Comparison of ENCODE assay signal across 14 cellular contexts in the genomic region with DNA sequence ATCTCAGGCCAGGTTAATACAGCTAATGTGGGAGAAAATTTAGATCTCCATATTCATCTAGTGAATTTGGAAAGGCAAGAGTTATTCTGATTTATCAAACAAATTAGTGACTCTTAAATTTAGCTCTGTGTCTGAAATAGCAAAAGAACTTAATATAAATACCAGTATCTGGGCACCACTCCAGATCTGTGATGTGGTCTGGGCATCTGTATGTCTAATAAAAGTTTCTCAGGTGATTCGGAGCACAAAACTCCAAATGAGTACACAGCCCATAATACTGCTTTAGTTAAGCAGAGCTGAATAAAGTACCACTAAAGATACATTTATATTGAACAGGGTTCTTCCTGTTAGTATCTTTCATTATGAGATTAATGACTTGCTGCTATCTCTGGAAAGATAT.
DNase-seq lines count a peak whose midpoint lies in the region; ATAC-seq and TF ChIP-seq lines count a peak whose summit lies in the region.
"Had no signal": no experiment of that assay in that cellular context is flagged by ENCODE, and none has a peak within 500 bp of the region (broad histone marks: within the 10 kb centered on the region; RNA-seq: fewer than 3 reads in every experiment).

No MANE protein-coding gene starts in this region.

- H3K4me3 Mint-ChIP-seq in activated CD4-positive, alpha-beta T cell treated with anti-CD3 and anti-CD28 coated beads, Interleukin-2, amount 10 ng/mL, durations not matched to agents 7 days and 5 days = no peak overlapping the region
- H3K4me3 Mint-ChIP-seq: activated naive CD8-positive, alpha-beta T cell treated with anti-CD3 and anti-CD28 coated beads, Interleukin-2, amount 10 ng/mL, durations not matched to agents 7 days and 5 days had no signal

- 0 out of 2 replicates have a peak overlapping the region, but pooled peaks have one; percentile 1 for H3K27ac ChIP-seq in VCaP
- H3K27ac ChIP-seq: RWPE1, WERI-Rb-1 had no signal

- POLR2A ChIA-PET in activated CD4-positive, alpha-beta T cell treated with anti-CD3 and anti-CD28 coated beads, Interleukin-2, amount 10 ng/mL, durations not matched to agents 7 days and 5 days (lab: Charles Lee) = no interaction called here

- TF ChIP-seq CTCF in AG10803 (conservative IDR thresholded peaks at IDR 0.05; ENCODE audit: low read length) (no peak), VCaP (conservative IDR thresholded peaks at IDR 0.05) (no peak)

- no peak overlapping the region for H3K4me3 ChIP-seq in AG10803 (ENCODE audit: low read length)

- no peaks in the 10 kb centered on the region for H3K36me3 Mint-ChIP-seq in activated CD4-positive, alpha-beta T cell treated with anti-CD3 and anti-CD28 coated beads, Interleukin-2, amount 10 ng/mL, durations not matched to agents 7 days and 5 days (ENCODE audit: low read depth)
- H3K36me3 Mint-ChIP-seq: activated naive CD8-positive, alpha-beta T cell treated with anti-CD3 and anti-CD28 coated beads, Interleukin-2, amount 10 ng/mL, durations not matched to agents 7 days and 5 days had no signal

- H3K9me3 Mint-ChIP-seq in activated CD4-positive, alpha-beta T cell treated with anti-CD3 and anti-CD28 coated beads, Interleukin-2, amount 10 ng/mL, durations not matched to agents 7 days and 5 days = peaks cover under 1% of the 10 kb centered on the region

- H3K27ac Mint-ChIP-seq in activated CD4-positive, alpha-beta T cell treated with anti-CD3 and anti-CD28 coated beads, Interleukin-2, amount 10 ng/mL, durations not matched to agents 7 days and 5 days = no peak overlapping the region
- H3K27ac Mint-ChIP-seq: activated naive CD8-positive, alpha-beta T cell treated with anti-CD3 and anti-CD28 coated beads, Interleukin-2, amount 10 ng/mL, durations not matched to agents 7 days and 5 days had no signal

- CTCF ChIA-PET in activated CD4-positive, alpha-beta T cell treated with anti-CD3 and anti-CD28 coated beads, Interleukin-2, amount 10 ng/mL, durations not matched to agents 7 days and 5 days (lab: Charles Lee) = no interaction called here

- H3K4me1 Mint-ChIP-seq in activated CD4-positive, alpha-beta T cell treated with anti-CD3 and anti-CD28 coated beads, Interleukin-2, amount 10 ng/mL, durations not matched to agents 7 days and 5 days = no peaks in the 10 kb centered on the region
- H3K4me1 Mint-ChIP-seq: activated naive CD8-positive, alpha-beta T cell treated with anti-CD3 and anti-CD28 coated beads, Interleukin-2, amount 10 ng/mL, durations not matched to agents 7 days and 5 days had no signal

- H3K27me3 Mint-ChIP-seq in activated CD4-positive, alpha-beta T cell treated with anti-CD3 and anti-CD28 coated beads, Interleukin-2, amount 10 ng/mL, durations not matched to agents 7 days and 5 days = no peaks in the 10 kb centered on the region

- ATAC-seq in HG03439 (IDR thresholded peaks at IDR 0.05; ENCODE audit: unreplicated experiment) (no peak), GM21360 (IDR thresholded peaks at IDR 0.05; ENCODE audit: unreplicated experiment) (no peak)

- DNase-seq in AG10803 (ENCODE audit: low read depth) (peak; percentile 17), LHCN-M2 (ENCODE audit: low read depth) (peak; percentile 10), kidney tubule cell (ENCODE audit: low spot score) (peak; percentile 39), cerebellar nuclear complex (lab: John Stamatoyannopoulos, UW) (no peak)
- DNase-seq in activated CD4-positive, alpha-beta T cell treated with anti-CD3 and anti-CD28 coated beads, Interleukin-2, amount 10 ng/mL, durations not matched to agents 7 days and 5 days = no peak
- DNase-seq: activated naive CD8-positive, alpha-beta T cell treated with anti-CD3 and anti-CD28 coated beads, Interleukin-2, amount 10 ng/mL, durations not matched to agents 7 days and 5 days; effector CD8-positive, alpha-beta T cell; left cardiac atrium; stimulated activated CD4-positive, alpha-beta T cell treated with anti-CD3 and anti-CD28 coated beads, Interleukin-4, amount 100 ng/mL, for 24 hours had no signal

Comparison
In these comparisons a context has a peak if more than half of its experiments do, and no peak if none do; other contexts are left out.
1. DNase-seq: peak in AG10803 (single experiment), LHCN-M2 (single experiment) and kidney tubule cell (single experiment); none in activated CD4-positive, alpha-beta T cell treated with anti-CD3 and anti-CD28 coated beads, Interleukin-2, amount 10 ng/mL, durations not matched to agents 7 days and 5 days (single experiment) and cerebellar nuclear complex (0 of 2).